In genomic region chr6:83908813-83909212, GRCh38 we compare ENCODE assay signal across 1 cellular context.
TF ChIP-seq lines count a peak whose summit lies in the region.

No MANE protein-coding gene starts in this region.

TF ChIP-seq in H1, 55 proteins besides CTCF, POLR2A, EP300 and RAD21:
- TF ChIP-seq CHD2 (IDR thresholded peaks at IDR 0.05; ENCODE audit: low read length) = no peak
- no peak for TF ChIP-seq TCF12 (IDR thresholded peaks at IDR 0.05; ENCODE audit: low read depth, low read length)
- no peak for TF ChIP-seq NANOG (IDR thresholded peaks at IDR 0.05; ENCODE audit: insufficient read depth, low read depth, low read length, poor library complexity, severe bottlenecking)
- TF ChIP-seq CEBPB (IDR thresholded peaks at IDR 0.05; ENCODE audit: low read depth, low read length) = no peak
- no peak for TF ChIP-seq EZH2 (IDR thresholded peaks at IDR 0.05; ENCODE audit: low read depth, low read length, severe bottlenecking)
- TF ChIP-seq ATF2 (IDR thresholded peaks at IDR 0.05; ENCODE audit: low read length) = no peak
- no peak for TF ChIP-seq ASH2L (IDR thresholded peaks at IDR 0.05; ENCODE audit: low read length)
- no peak for TF ChIP-seq E2F6 (IDR thresholded peaks at IDR 0.05)
- no peak for TF ChIP-seq CBX8 (IDR thresholded peaks at IDR 0.05; ENCODE audit: borderline replicate concordance, low read depth, low read length)
- TF ChIP-seq SRF (IDR thresholded peaks at IDR 0.05; ENCODE audit: low read depth, low read length) = no peak
- no peak for TF ChIP-seq TAF7 (optimal IDR thresholded peaks at IDR 0.05; ENCODE audit: borderline replicate concordance, low read depth, low read length)
- no peak for TF ChIP-seq GTF2F1 (IDR thresholded peaks at IDR 0.05; ENCODE audit: borderline replicate concordance, low read depth, low read length)
- TF ChIP-seq MAX (IDR thresholded peaks at IDR 0.05) = no peak
- TF ChIP-seq ATF3 (IDR thresholded peaks at IDR 0.05; ENCODE audit: insufficient read depth, low read depth, low read length) = no peak
- TF ChIP-seq SAP30 (IDR thresholded peaks at IDR 0.05; ENCODE audit: insufficient read depth, insufficient replicate concordance, low read length) = no peak
